Comparison of ENCODE assay signal across 13 cellular contexts in the genomic region with DNA sequence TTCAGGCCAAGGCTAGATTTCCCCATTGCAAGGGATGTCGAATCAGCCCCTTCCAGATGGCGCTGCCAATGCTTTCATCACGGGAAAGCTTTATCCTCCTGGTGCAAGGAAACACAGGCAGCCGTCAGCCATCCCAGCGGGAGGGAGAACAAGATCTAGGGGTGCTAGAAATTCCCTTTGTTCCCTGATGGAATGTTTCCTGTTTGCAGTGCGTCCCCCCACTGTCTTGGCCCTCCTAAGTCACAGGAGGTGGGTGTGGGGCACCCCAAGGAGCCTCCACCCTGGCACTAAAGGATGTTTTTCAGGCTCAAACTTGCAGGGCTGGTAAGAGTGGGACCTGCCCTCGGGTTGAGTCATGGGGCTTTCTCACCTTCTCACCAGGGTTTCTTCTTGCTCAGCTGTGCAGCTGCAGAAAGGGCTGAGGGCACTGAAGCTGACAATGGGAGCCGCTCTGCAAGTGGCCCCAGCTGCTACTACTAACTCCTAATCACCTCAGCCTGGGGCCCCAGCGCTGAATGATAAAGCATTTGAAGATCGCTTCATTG.
DNase-seq lines count a peak whose midpoint lies in the region; ATAC-seq and TF ChIP-seq lines count a peak whose summit lies in the region.
"Had no signal": no experiment of that assay in that cellular context is flagged by ENCODE, and none has a peak within 500 bp of the region (broad histone marks: within the 10 kb centered on the region; RNA-seq: fewer than 3 reads in every experiment).

No MANE protein-coding gene starts in this region.

- H3K9me3 Mint-ChIP-seq in stimulated activated naive CD8-positive, alpha-beta T cell treated with anti-CD3 and anti-CD28 coated beads, Interleukin-15, amount 100 ng/mL, for 72 hours = no peaks in the 10 kb centered on the region
- no peaks in the 10 kb centered on the region for H3K9me3 Mint-ChIP-seq in chondrocyte (ENCODE audit: low read depth)
- no peaks in the 10 kb centered on the region for H3K9me3 Mint-ChIP-seq in activated CD4-positive, alpha-beta T cell treated with anti-CD3 and anti-CD28 coated beads, Interleukin-2, amount 10 ng/mL, durations not matched to agents 24 days and 14 days

- no peaks in the 10 kb centered on the region for H3K4me1 Mint-ChIP-seq in stimulated activated naive CD8-positive, alpha-beta T cell treated with anti-CD3 and anti-CD28 coated beads, Interleukin-15, amount 100 ng/mL, for 72 hours
- peaks cover 24% of the 10 kb centered on the region for H3K4me1 Mint-ChIP-seq in chondrocyte (ENCODE audit: low read depth)
- no peaks in the 10 kb centered on the region for H3K4me1 Mint-ChIP-seq in activated CD4-positive, alpha-beta T cell treated with anti-CD3 and anti-CD28 coated beads, Interleukin-2, amount 10 ng/mL, durations not matched to agents 24 days and 14 days
- H3K4me1 Mint-ChIP-seq: B cell had no signal

- intact Hi-C loops in activated CD4-positive, alpha-beta T cell treated with anti-CD3 and anti-CD28 coated beads, Interleukin-2, amount 10 ng/mL, durations not matched to agents 24 days and 14 days (cut with micrococcal nuclease) = no loop called here

- ATAC-seq in stimulated activated naive CD8-positive, alpha-beta T cell treated with anti-CD3 and anti-CD28 coated beads, Interleukin-15, Interleukin-2, amounts not matched to agents 100 U/mL and 50 U/mL, for 24 hours = peak; percentile 32
- no peak for ATAC-seq in stimulated activated naive CD8-positive, alpha-beta T cell treated with anti-CD3 and anti-CD28 coated beads, Interleukin-15, amount 100 ng/mL, for 72 hours
- ATAC-seq in HG03108 (IDR thresholded peaks at IDR 0.05; ENCODE audit: unreplicated experiment) (peak; percentile 74), GM21367 (IDR thresholded peaks at IDR 0.05; ENCODE audit: unreplicated experiment) (no peak)

- H3K4me3 Mint-ChIP-seq in stimulated activated naive CD8-positive, alpha-beta T cell treated with anti-CD3 and anti-CD28 coated beads, Interleukin-15, amount 100 ng/mL, for 72 hours = no peak overlapping the region
- H3K4me3 Mint-ChIP-seq in chondrocyte (ENCODE audit: unreplicated experiment) = no peak overlapping the region
- no peak overlapping the region for H3K4me3 Mint-ChIP-seq in activated CD4-positive, alpha-beta T cell treated with anti-CD3 and anti-CD28 coated beads, Interleukin-2, amount 10 ng/mL, durations not matched to agents 24 days and 14 days
- H3K4me3 Mint-ChIP-seq: B cell had no signal

- peaks cover 40% of the 10 kb centered on the region for H3K36me3 Mint-ChIP-seq in chondrocyte (ENCODE audit: low read depth)
- no peaks in the 10 kb centered on the region for H3K36me3 Mint-ChIP-seq in activated CD4-positive, alpha-beta T cell treated with anti-CD3 and anti-CD28 coated beads, Interleukin-2, amount 10 ng/mL, durations not matched to agents 24 days and 14 days (ENCODE audit: low read depth)

- H3K27me3 Mint-ChIP-seq in stimulated activated naive CD8-positive, alpha-beta T cell treated with anti-CD3 and anti-CD28 coated beads, Interleukin-15, amount 100 ng/mL, for 72 hours = no peaks in the 10 kb centered on the region
- no peaks in the 10 kb centered on the region for H3K27me3 Mint-ChIP-seq in chondrocyte (ENCODE audit: low read depth)
- no peaks in the 10 kb centered on the region for H3K27me3 Mint-ChIP-seq in activated CD4-positive, alpha-beta T cell treated with anti-CD3 and anti-CD28 coated beads, Interleukin-2, amount 10 ng/mL, durations not matched to agents 24 days and 14 days
- H3K27me3 Mint-ChIP-seq: B cell had no signal

- H3K27ac Mint-ChIP-seq in stimulated activated naive CD8-positive, alpha-beta T cell treated with anti-CD3 and anti-CD28 coated beads, Interleukin-15, amount 100 ng/mL, for 72 hours = no peak overlapping the region
- H3K27ac Mint-ChIP-seq in chondrocyte (ENCODE audit: unreplicated experiment) = peak overlapping the region; percentile 5
- no peak overlapping the region for H3K27ac Mint-ChIP-seq in activated CD4-positive, alpha-beta T cell treated with anti-CD3 and anti-CD28 coated beads, Interleukin-2, amount 10 ng/mL, durations not matched to agents 24 days and 14 days
- H3K27ac Mint-ChIP-seq: B cell had no signal

- DNase-seq in stimulated activated naive CD8-positive, alpha-beta T cell treated with anti-CD3 and anti-CD28 coated beads, Interleukin-15, Interleukin-2, amounts not matched to agents 100 U/mL and 50 U/mL, for 24 hours = no peak
- DNase-seq in stimulated activated naive CD8-positive, alpha-beta T cell treated with anti-CD3 and anti-CD28 coated beads, Interleukin-15, amount 100 ng/mL, for 72 hours = no peak
- DNase-seq in chondrocyte (ENCODE audit: low spot score) (peak; percentile 54), germinal center (ENCODE audit: low spot score) (no peak)
- no peak for DNase-seq in NK-92 treated with Interleukin-12 subunit alpha and Interleukin-12 subunit beta, amount 100 ng/mL, for 24 hours (lab: John Stamatoyannopoulos, UW)
- no peak for DNase-seq in activated CD4-positive, alpha-beta T cell treated with anti-CD3 and anti-CD28 coated beads, Interleukin-2, amount 10 ng/mL, durations not matched to agents 24 days and 14 days
- DNase-seq: activated CD4-positive, alpha-beta T cell treated with anti-CD3 and anti-CD28 coated beads, Interleukin-2, amount 50 U/mL, for 1 hour; NCI-H1105; Peyer's patch; small intestine had no signal

- no peak for TF ChIP-seq CTCF in chondrocyte (IDR thresholded peaks at IDR 0.05)

Comparison
In these comparisons a context has a peak if more than half of its experiments do, and no peak if none do; other contexts are left out.
1. ATAC-seq: peak in stimulated activated naive CD8-positive, alpha-beta T cell treated with anti-CD3 and anti-CD28 coated beads, Interleukin-15, Interleukin-2, amounts not matched to agents 100 U/mL and 50 U/mL, for 24 hours (single experiment) and HG03108 (single experiment); none in stimulated activated naive CD8-positive, alpha-beta T cell treated with anti-CD3 and anti-CD28 coated beads, Interleukin-15, amount 100 ng/mL, for 72 hours (single experiment) and GM21367 (single experiment).